21 cellular contexts compared by ENCODE assay signal in the genomic region with DNA sequence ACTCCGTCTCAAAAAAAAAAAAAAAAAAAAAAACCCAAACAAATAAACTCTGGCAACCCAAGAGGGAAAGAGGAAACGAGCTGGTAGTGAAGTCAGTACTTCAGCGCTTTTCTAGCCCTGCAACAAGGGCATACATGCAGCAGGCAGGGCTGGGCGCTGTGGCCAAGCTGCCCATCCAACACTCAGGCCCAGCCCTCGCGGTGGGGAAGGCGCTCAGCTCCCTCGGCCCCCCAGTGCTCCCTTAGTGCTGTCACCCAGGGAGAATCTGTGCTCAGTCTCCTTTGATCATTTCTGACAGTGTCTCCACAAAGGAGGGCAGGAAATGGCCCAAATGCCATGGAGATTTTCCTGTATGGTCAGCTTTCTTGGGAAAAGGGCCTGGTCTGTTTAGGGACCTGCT.
DNase-seq lines count a peak whose midpoint lies in the region; ATAC-seq and TF ChIP-seq lines count a peak whose summit lies in the region.
"Had no signal": no experiment of that assay in that cellular context is flagged by ENCODE, and none has a peak within 500 bp of the region (broad histone marks: within the 10 kb centered on the region; RNA-seq: fewer than 3 reads in every experiment).

No MANE protein-coding gene starts in this region.

- no peak overlapping the region for H3K4ac ChIP-seq in trophoblast cell (ENCODE audit: low read depth, low read length)

- H3K36me3 ChIP-seq in trophoblast cell (ENCODE audit: control insufficient read depth in 1 of 2, insufficient read depth in 2 of 2, low read length in 2 of 2) = peaks cover 28 to 43% of the 10 kb centered on the region in 2 experiments

- peaks cover 16 to 17% of the 10 kb centered on the region in 2 experiments for H3K4me1 ChIP-seq in trophoblast cell (ENCODE audit: control insufficient read depth in 1 of 2, insufficient read depth in 2 of 2, low read length in 2 of 2)

- peaks cover 14% of the 10 kb centered on the region for H3K4me1 Mint-ChIP-seq in activated naive CD8-positive, alpha-beta T cell treated with anti-CD3 and anti-CD28 coated beads for 36 hours
- peaks cover 15% of the 10 kb centered on the region for H3K4me1 Mint-ChIP-seq in activated naive CD8-positive, alpha-beta T cell treated with anti-CD3 and anti-CD28 coated beads, Interleukin-2, amount 50 U/mL, for 24 hours
- H3K4me1 Mint-ChIP-seq in endothelial cell (ENCODE audit: unreplicated experiment) = peaks cover 29% of the 10 kb centered on the region

- H4K12ac ChIP-seq in trophoblast cell (ENCODE audit: low read depth, low read length) = no peak overlapping the region

- no peak overlapping the region for H3K23ac ChIP-seq in trophoblast cell (ENCODE audit: low read length)

- no peak overlapping the region for H2BK5ac ChIP-seq in trophoblast cell (ENCODE audit: low read depth, low read length, poor library complexity)

- TF ChIP-seq CTCF in endothelial cell (IDR thresholded peaks at IDR 0.05; ENCODE audit: unreplicated experiment) = no peak

- no peak overlapping the region for H3K4me3 ChIP-seq in trophoblast cell (ENCODE audit: low read depth, low read length)
- H3K4me3 ChIP-seq: GM12878 had no signal

- H3K9me3 ChIP-seq in trophoblast cell (ENCODE audit: insufficient read depth, low read depth, low read length) = no peaks in the 10 kb centered on the region

- peaks cover 4% of the 10 kb centered on the region for H3K79me1 ChIP-seq in trophoblast cell (ENCODE audit: low read length)

- no peak overlapping the region for H3K14ac ChIP-seq in trophoblast cell (ENCODE audit: low read length)

- DNase-seq in activated naive CD8-positive, alpha-beta T cell treated with anti-CD3 and anti-CD28 coated beads for 36 hours = no peak
- no peak for DNase-seq in activated naive CD8-positive, alpha-beta T cell treated with anti-CD3 and anti-CD28 coated beads, Interleukin-2, amount 50 U/mL, for 24 hours
- DNase-seq in endothelial cell (ENCODE audit: low spot score) = no peak
- no peak for DNase-seq in trophoblast cell
- no peak for DNase-seq in AML-193 (lab: John Stamatoyannopoulos, UW)
- no peak for DNase-seq in globus pallidus (ENCODE audit: low spot score)
- no peak for DNase-seq in activated effector memory CD4-positive, alpha-beta T cell treated with anti-CD3 and anti-CD28 coated beads, Interleukin-2, amount 50 U/mL, for 16 hours
- DNase-seq: Calu3; CD4-positive, alpha-beta memory T cell; GOT3; MM.1S; NCI-H1092 treated with DMSO at 0.1 percent for 48 hours; NCI-H1694; NCI-H2081 treated with DMSO at 0.1 percent for 48 hours; NCI-H446 treated with DMSO at 0.1 percent for 48 hours; NCI-H748 treated with DMSO at 0.1 percent for 48 hours; NK-92 treated with Interleukin-12 subunit alpha and Interleukin-12 subunit beta, amount 100 ng/mL, for 24 hours; Right ventricle myocardium superior had no signal

- H3K9ac ChIP-seq in trophoblast cell (ENCODE audit: low read length) = no peak overlapping the region

- WGBS in trophoblast cell (ENCODE audit: extremely low coverage, insufficient coverage, insufficient read length) = no CpG with 5 or more reads among the region's 8 CpGs

- H3K27me3 ChIP-seq in trophoblast cell (ENCODE audit: insufficient read depth, low read length) = no peaks in the 10 kb centered on the region

- no peak for ATAC-seq in activated naive CD8-positive, alpha-beta T cell treated with anti-CD3 and anti-CD28 coated beads, Interleukin-2, amount 50 U/mL, for 24 hours
- no peak for ATAC-seq in HG03135 (IDR thresholded peaks at IDR 0.05; ENCODE audit: unreplicated experiment)
- ATAC-seq: GM12878, HCT116 had no signal

- peaks cover 9% of the 10 kb centered on the region for H3K36me3 Mint-ChIP-seq in activated naive CD8-positive, alpha-beta T cell treated with anti-CD3 and anti-CD28 coated beads for 36 hours
- H3K36me3 Mint-ChIP-seq in activated naive CD8-positive, alpha-beta T cell treated with anti-CD3 and anti-CD28 coated beads, Interleukin-2, amount 50 U/mL, for 24 hours (ENCODE audit: low read depth) = peaks cover 50% of the 10 kb centered on the region
- H3K36me3 Mint-ChIP-seq in endothelial cell (ENCODE audit: low read depth, unreplicated experiment) = peaks cover 60% of the 10 kb centered on the region

- peak overlapping the region; percentile 88 for H3K18ac ChIP-seq in trophoblast cell (ENCODE audit: low read length)

- no peak overlapping the region for H2BK120ac ChIP-seq in trophoblast cell (ENCODE audit: insufficient read depth, low read length, poor library complexity)

- H3K4me2 ChIP-seq in trophoblast cell (ENCODE audit: low read length) = no peak overlapping the region

- H4K8ac ChIP-seq in trophoblast cell (ENCODE audit: low read depth, low read length) = no peak overlapping the region

- H2AFZ ChIP-seq in trophoblast cell (ENCODE audit: insufficient read depth, low read length, poor library complexity) = no peak overlapping the region

- no peaks in the 10 kb centered on the region for H3K9me3 Mint-ChIP-seq in activated naive CD8-positive, alpha-beta T cell treated with anti-CD3 and anti-CD28 coated beads for 36 hours
- no peaks in the 10 kb centered on the region for H3K9me3 Mint-ChIP-seq in activated naive CD8-positive, alpha-beta T cell treated with anti-CD3 and anti-CD28 coated beads, Interleukin-2, amount 50 U/mL, for 24 hours
- no peaks in the 10 kb centered on the region for H3K9me3 Mint-ChIP-seq in endothelial cell (ENCODE audit: unreplicated experiment)
- H3K9me3 Mint-ChIP-seq: CD4-positive, alpha-beta memory T cell had no signal

- no peaks in the 10 kb centered on the region for H3K27me3 Mint-ChIP-seq in activated naive CD8-positive, alpha-beta T cell treated with anti-CD3 and anti-CD28 coated beads for 36 hours
- no peaks in the 10 kb centered on the region for H3K27me3 Mint-ChIP-seq in activated naive CD8-positive, alpha-beta T cell treated with anti-CD3 and anti-CD28 coated beads, Interleukin-2, amount 50 U/mL, for 24 hours
- peaks cover 6% of the 10 kb centered on the region for H3K27me3 Mint-ChIP-seq in endothelial cell (ENCODE audit: unreplicated experiment)
- H3K27me3 Mint-ChIP-seq: CD4-positive, alpha-beta memory T cell had no signal

- H2AK5ac ChIP-seq in trophoblast cell (ENCODE audit: low read length) = no peak overlapping the region

- H3K27ac Mint-ChIP-seq in activated naive CD8-positive, alpha-beta T cell treated with anti-CD3 and anti-CD28 coated beads for 36 hours = peak overlapping the region; percentile 8
- no peak overlapping the region for H3K27ac Mint-ChIP-seq in activated naive CD8-positive, alpha-beta T cell treated with anti-CD3 and anti-CD28 coated beads, Interleukin-2, amount 50 U/mL, for 24 hours
- H3K27ac Mint-ChIP-seq in endothelial cell (ENCODE audit: unreplicated experiment) = peak overlapping the region; percentile 89

- H3K79me2 ChIP-seq in trophoblast cell (ENCODE audit: control insufficient read depth, insufficient read depth, low read length, poor library complexity) = peaks cover 3% of the 10 kb centered on the region

- no peak overlapping the region for H3K4me3 Mint-ChIP-seq in activated naive CD8-positive, alpha-beta T cell treated with anti-CD3 and anti-CD28 coated beads for 36 hours
- no peak overlapping the region for H3K4me3 Mint-ChIP-seq in activated naive CD8-positive, alpha-beta T cell treated with anti-CD3 and anti-CD28 coated beads, Interleukin-2, amount 50 U/mL, for 24 hours
- no peak overlapping the region for H3K4me3 Mint-ChIP-seq in endothelial cell (ENCODE audit: unreplicated experiment)
- H3K4me3 Mint-ChIP-seq: CD4-positive, alpha-beta memory T cell had no signal

- H3K27ac ChIP-seq in trophoblast cell (ENCODE audit: low read depth, low read length) = peak overlapping the region; percentile 20

- no peak overlapping the region for H4K91ac ChIP-seq in trophoblast cell (ENCODE audit: low read depth, low read length)

- no peak overlapping the region for H2BK12ac ChIP-seq in trophoblast cell (ENCODE audit: low read length)
